In the genomic region with DNA sequence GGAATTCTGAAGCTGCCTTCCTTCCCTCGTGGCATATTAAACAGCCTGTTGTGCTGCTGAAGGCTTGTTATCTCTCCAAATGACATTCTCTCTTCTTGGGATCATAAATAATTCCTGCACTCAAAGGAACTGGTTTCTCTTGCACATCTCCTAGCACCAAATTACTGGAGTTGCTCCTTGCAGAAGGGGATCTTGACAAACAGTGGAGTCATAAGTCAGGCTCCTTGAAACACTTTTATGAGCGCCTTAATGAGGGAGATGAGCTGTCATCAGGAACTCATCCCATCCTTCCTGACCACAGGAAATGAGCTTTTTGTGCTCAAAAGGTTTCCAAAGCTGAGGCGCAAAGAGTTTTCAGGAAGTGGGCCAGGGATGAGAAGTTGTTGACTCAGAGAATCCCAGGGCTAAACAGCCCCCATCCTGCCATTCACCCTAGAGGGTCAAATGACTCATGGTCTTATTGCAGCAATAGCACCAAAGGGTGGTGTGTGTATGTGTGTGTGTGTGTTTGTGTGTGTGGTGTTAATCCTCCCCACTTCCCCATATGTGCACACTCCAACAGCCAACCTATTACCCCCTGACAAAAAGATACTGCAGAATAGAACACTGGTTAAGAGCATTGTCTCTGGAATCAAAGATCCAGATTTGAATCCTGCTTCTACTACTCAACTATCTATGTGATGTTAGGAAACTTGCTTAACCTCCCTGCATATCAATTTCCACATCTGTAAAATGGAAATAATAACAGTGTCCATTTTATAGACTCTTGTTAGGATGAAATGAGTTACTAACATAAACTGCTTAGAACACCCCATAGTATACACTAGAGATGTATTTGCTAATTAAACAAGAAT, we compare ENCODE assay signal across 1 cellular context.
TF ChIP-seq lines count a peak whose summit lies in the region.

No MANE protein-coding gene starts in this region.

TF ChIP-seq in GM12878, 131 proteins besides CTCF, POLR2A, EP300 and RAD21:
- TF ChIP-seq SPI1 (IDR thresholded peaks at IDR 0.05; ENCODE audit: borderline replicate concordance, insufficient read depth, low read depth, low read length) (peak; percentile 19; the same call in 1 of the 2 replicates), ZBED1 (IDR thresholded peaks at IDR 0.05; ENCODE audit: borderline replicate concordance) (no peak)
